20 cellular contexts compared by ENCODE assay signal in the genomic region with DNA sequence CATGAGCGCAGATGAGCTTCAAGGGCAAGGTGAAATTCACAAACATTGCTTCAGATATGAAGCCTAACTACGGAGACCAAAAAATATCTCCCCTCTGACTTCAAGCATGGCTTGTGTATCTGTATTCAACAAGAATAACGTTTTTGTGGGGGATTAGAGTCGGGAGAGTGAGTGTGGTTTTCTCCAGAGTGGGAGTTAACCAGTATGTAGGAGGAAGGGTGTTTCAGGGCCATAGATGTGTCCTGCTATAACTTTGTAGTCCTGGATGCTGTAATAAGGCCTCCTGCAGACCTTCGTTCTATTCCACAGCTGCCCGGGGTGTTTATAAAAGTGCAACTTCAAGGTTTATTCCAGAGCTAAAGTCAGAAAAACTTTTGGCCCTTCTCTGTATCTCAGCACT.
"Had no signal": no experiment of that assay in that cellular context is flagged by ENCODE, and none has a peak within 500 bp of the region (broad histone marks: within the 10 kb centered on the region; RNA-seq: fewer than 3 reads in every experiment).

No MANE protein-coding gene starts in this region.

- H3K9ac ChIP-seq: SK-N-SH had no signal

- FAIRE-seq: HepG2, RCC 7860 had no signal

- H3K9me3 ChIP-seq: SK-N-SH had no signal

- DNase-seq: IMR-90, MV-4-11, NCI-H1092, NCI-H1436, NCI-H187, NCI-H2029, NCI-H2081 treated with DMSO at 0.1 percent for 48 hours, NCI-H2171, NCI-H226, NCI-H446, NCI-H510A, NCI-H524 treated with DMSO at 0.1 percent for 48 hours, NCI-H69, NCI-H774, SHP77, SK-N-SH, SW 1271 had no signal

- H3K27ac ChIP-seq: RWPE1 had no signal
